ENCODE assay signal across 25 cellular contexts in genomic region chr1:25705699-25706098, GRCh38.
DNase-seq lines count a peak whose midpoint lies in the region; ATAC-seq and TF ChIP-seq lines count a peak whose summit lies in the region.
"Had no signal": no experiment of that assay in that cellular context is flagged by ENCODE, and none has a peak within 500 bp of the region (broad histone marks: within the 10 kb centered on the region; RNA-seq: fewer than 3 reads in every experiment).

No MANE protein-coding gene starts in this region.

- no peak overlapping the region for H3K4me3 Mint-ChIP-seq in activated naive CD4-positive, alpha-beta T cell treated with anti-CD3 and anti-CD28 coated beads, Interleukin-2, amount 50 U/mL, for 24 hours
- no peak overlapping the region for H3K4me3 Mint-ChIP-seq in activated naive CD4-positive, alpha-beta T cell treated with anti-CD3 and anti-CD28 coated beads for 36 hours
- H3K4me3 Mint-ChIP-seq: CD8-positive, alpha-beta T cell; GM23338 had no signal

- H3K9me3 ChIP-seq in IMR-90 (ENCODE audit: control insufficient read depth, insufficient read depth, low read length) (no peaks in the 10 kb centered on the region), thyroid gland (no peaks in the 10 kb centered on the region)
- H3K9me3 ChIP-seq: Caco-2, HAP-1, MG63 had no signal

- TF ChIP-seq POLR2A in IMR-90 (IDR thresholded peaks at IDR 0.05; ENCODE audit: low read depth, low read length) (no peak), thyroid gland (IDR thresholded peaks at IDR 0.05) (no peak), erythroblast (IDR thresholded peaks at IDR 0.05; ENCODE audit: low read length) (no peak)

- CTCF ChIA-PET in activated naive CD4-positive, alpha-beta T cell treated with anti-CD3 and anti-CD28 coated beads for 36 hours (lab: Charles Lee): no interaction called here
- CTCF ChIA-PET in IMR-90 (lab: Yijun Ruan, JAX): interaction anchor here (0.6 kb wide), 1 partner anchor 92 kb away, joined by 3 read pairs; no protein-coding TSS in a partner anchor

- H3K36me3 ChIP-seq in IMR-90 (ENCODE audit: control insufficient read depth, insufficient read depth, low read length) (no peaks in the 10 kb centered on the region), thyroid gland (no peaks in the 10 kb centered on the region)
- H3K36me3 ChIP-seq: HAP-1, MG63 had no signal

- intact Hi-C loops in activated naive CD4-positive, alpha-beta T cell treated with anti-CD3 and anti-CD28 coated beads for 36 hours (cut with micrococcal nuclease): no loop called here
- intact Hi-C loops in IMR-90 (cut with micrococcal nuclease) (no loop called here), thyroid gland (cut with DNase I) (no loop called here)

- peaks cover 70% of the 10 kb centered on the region for H3K4me1 Mint-ChIP-seq in activated naive CD4-positive, alpha-beta T cell treated with anti-CD3 and anti-CD28 coated beads, Interleukin-2, amount 50 U/mL, for 24 hours
- peaks cover 49% of the 10 kb centered on the region for H3K4me1 Mint-ChIP-seq in activated naive CD4-positive, alpha-beta T cell treated with anti-CD3 and anti-CD28 coated beads for 36 hours (ENCODE audit: low read depth)

- in situ Hi-C loops in IMR-90 (cut with MboI; ENCODE audit: low sequenced_read_pairs): no loop called here

- no peak overlapping the region for H3K23ac ChIP-seq in IMR-90 (ENCODE audit: low read depth, low read length)

- TF ChIP-seq RAD21 in IMR-90 (IDR thresholded peaks at IDR 0.05; ENCODE audit: low read length): no peak

- H3K4me2 ChIP-seq in IMR-90 (ENCODE audit: low read depth, low read length): no peak overlapping the region

- H3K27me3 ChIP-seq in IMR-90 (ENCODE audit: control insufficient read depth, insufficient read depth, low read length): no peaks in the 10 kb centered on the region
- H3K27me3 ChIP-seq in thyroid gland: no peaks in the 10 kb centered on the region
- H3K27me3 ChIP-seq: MG63 had no signal

- H4K20me1 ChIP-seq in IMR-90 (ENCODE audit: insufficient read depth, low read length): no peaks in the 10 kb centered on the region

- H3K4ac ChIP-seq in IMR-90 (ENCODE audit: low read depth, low read length): peak overlapping the region; percentile 93; the same call in 1 of the 2 replicates

- H3K79me1 ChIP-seq in IMR-90 (ENCODE audit: low read depth in 1 of 2, low read length in 2 of 2): peaks cover 0 to 41% of the 10 kb centered on the region in 2 experiments; a peak in 2 of 4 replicates

- no peak for DNase-seq in activated naive CD4-positive, alpha-beta T cell treated with anti-CD3 and anti-CD28 coated beads for 36 hours
- DNase-seq in IMR-90: no peak
- DNase-seq in mesenteric fat pad (ENCODE audit: low spot score): peak; percentile 16
- DNase-seq in thyroid gland: no peak
- no peak for DNase-seq in erythroblast (lab: John Stamatoyannopoulos, UW)
- DNase-seq: C1 segment of cervical spinal cord; Caco-2; CD8-positive, alpha-beta T cell; DMS79; EL; GDM1; KG1; MG63; NCI-H2029; NCI-H446 treated with DMSO at 0.1 percent for 48 hours; NCI-H526 treated with DMSO at 0.1 percent for 48 hours; RPMI8226; SHP77 had no signal

- H2AFZ ChIP-seq in IMR-90 (replicated peaks; ENCODE audit: low read length, poor library complexity): no peak overlapping the region
- H2AFZ ChIP-seq: GM23338 had no signal

- H3K14ac ChIP-seq in IMR-90 (replicated peaks; ENCODE audit: low read depth, low read length): no peak overlapping the region

- H3K4me1 ChIP-seq in IMR-90 (ENCODE audit: control insufficient read depth, insufficient read depth, low read length) (peaks cover 48% of the 10 kb centered on the region), thyroid gland (peaks cover 42 to 67% of the 10 kb centered on the region in 2 donors)
- H3K4me1 ChIP-seq: HAP-1 had no signal

- peaks cover 38% of the 10 kb centered on the region for H3K9me1 ChIP-seq in IMR-90 (ENCODE audit: insufficient read depth, low read length)

- H2AK5ac ChIP-seq in IMR-90 (ENCODE audit: low read depth, low read length): 0 out of 2 replicates have a peak overlapping the region, but pooled peaks have one; percentile 84

- BruUV-seq in IMR-90 (replicated peaks; lab: Mats Ljungman, UMichigan): no TSS peak

- no peak overlapping the region for H3K56ac ChIP-seq in IMR-90 (ENCODE audit: extremely low read depth, insufficient read depth, low read length)

- dilution Hi-C loops in IMR-90 (cut with HindIII; ENCODE audit: low sequenced_read_pairs, unreplicated experiment): no loop called here

- POLR2A ChIA-PET in IMR-90 (lab: Charles Lee; ENCODE audit: unreplicated experiment): no interaction called here

- ATAC-seq in IMR-90 (ENCODE audit: low read depth) (no peak), HG03025 (IDR thresholded peaks at IDR 0.05; ENCODE audit: low FRiP score, unreplicated experiment) (no peak), HG03039 (IDR thresholded peaks at IDR 0.05; ENCODE audit: unreplicated experiment) (no peak)
- ATAC-seq: CD8-positive, alpha-beta T cell; GM12878; HepG2 had no signal

- H4K5ac ChIP-seq in IMR-90 (ENCODE audit: low read depth, low read length): no peak overlapping the region

- H3K27ac ChIP-seq in IMR-90 (ENCODE audit: insufficient read depth, low read length) (no peak overlapping the region), thyroid gland (peak overlapping the region in 2 of 3 donors; percentile 67 to 69)

- no peaks in the 10 kb centered on the region for H3K27me3 Mint-ChIP-seq in activated naive CD4-positive, alpha-beta T cell treated with anti-CD3 and anti-CD28 coated beads, Interleukin-2, amount 50 U/mL, for 24 hours
- H3K27me3 Mint-ChIP-seq in activated naive CD4-positive, alpha-beta T cell treated with anti-CD3 and anti-CD28 coated beads for 36 hours (ENCODE audit: low read depth): no peaks in the 10 kb centered on the region

- no peak overlapping the region for H2BK20ac ChIP-seq in IMR-90 (ENCODE audit: low read depth, low read length)

- H2BK120ac ChIP-seq in IMR-90 (ENCODE audit: low read depth, low read length): 0 out of 2 replicates have a peak overlapping the region, but pooled peaks have one; percentile 63

- H4K8ac ChIP-seq in IMR-90 (ENCODE audit: low read depth in 2 of 2, low read length in 2 of 2): no peak overlapping the region

- TF ChIP-seq CTCF in IMR-90 (conservative IDR thresholded peaks at IDR 0.05; ENCODE audit: low read depth, low read length) (no peak), thyroid gland (IDR thresholded peaks at IDR 0.05) (no peak)

- peaks cover 3% of the 10 kb centered on the region for H3K36me3 Mint-ChIP-seq in activated naive CD4-positive, alpha-beta T cell treated with anti-CD3 and anti-CD28 coated beads, Interleukin-2, amount 50 U/mL, for 24 hours
- no peaks in the 10 kb centered on the region for H3K36me3 Mint-ChIP-seq in activated naive CD4-positive, alpha-beta T cell treated with anti-CD3 and anti-CD28 coated beads for 36 hours (ENCODE audit: low read depth)

- H3K9ac ChIP-seq in IMR-90 (ENCODE audit: low read depth, low read length): no peak overlapping the region

- no peak overlapping the region for H2BK5ac ChIP-seq in IMR-90 (ENCODE audit: low read depth, low read length, poor library complexity, severe bottlenecking)

- H3K27ac Mint-ChIP-seq in activated naive CD4-positive, alpha-beta T cell treated with anti-CD3 and anti-CD28 coated beads, Interleukin-2, amount 50 U/mL, for 24 hours: peak overlapping the region; percentile 57
- H3K27ac Mint-ChIP-seq in activated naive CD4-positive, alpha-beta T cell treated with anti-CD3 and anti-CD28 coated beads for 36 hours: no peak overlapping the region
- H3K27ac Mint-ChIP-seq: CD8-positive, alpha-beta T cell had no signal

- no peaks in the 10 kb centered on the region for H3K9me3 Mint-ChIP-seq in activated naive CD4-positive, alpha-beta T cell treated with anti-CD3 and anti-CD28 coated beads, Interleukin-2, amount 50 U/mL, for 24 hours
- no peaks in the 10 kb centered on the region for H3K9me3 Mint-ChIP-seq in activated naive CD4-positive, alpha-beta T cell treated with anti-CD3 and anti-CD28 coated beads for 36 hours
- H3K9me3 Mint-ChIP-seq: CD8-positive, alpha-beta T cell; GM23338 had no signal

- no peak overlapping the region for H3K4me3 ChIP-seq in IMR-90 (ENCODE audit: insufficient read depth, low read depth, low read length)
- no peak overlapping the region for H3K4me3 ChIP-seq in thyroid gland (replicated peaks in 1 of 3)
- H3K4me3 ChIP-seq: GM12878, GM23338, HAP-1, MG63 had no signal

- peak overlapping the region; percentile 50 for H2AK9ac ChIP-seq in IMR-90 (replicated peaks; ENCODE audit: low read depth, low read length, poor library complexity)

- H3K18ac ChIP-seq in IMR-90 (ENCODE audit: low read depth, low read length): no peak overlapping the region

- WGBS in IMR-90 (ENCODE audit: extremely low coverage in 2 of 2, insufficient read length in 1 of 2), 2 experiments: 100% methylated on average over 1 of the region's 2 CpGs; no CpG with 5 or more reads in 1 of the 2 experiments
- WGBS in thyroid gland, 2 donors: 82 to 85% methylated on average over 2 of the region's 2 CpGs

- peak overlapping the region; percentile 54; the same call in 1 of the 2 replicates for H4K91ac ChIP-seq in IMR-90 (ENCODE audit: insufficient read depth, low read depth, low read length)

- 0 out of 3 replicates have a peak overlapping the region, but pooled peaks have one; percentile 55 for H2BK15ac ChIP-seq in IMR-90 (ENCODE audit: low read depth, low read length)

TF ChIP-seq in IMR-90, 13 proteins besides CTCF, POLR2A, EP300 and RAD21:
- TF ChIP-seq MXI1 (IDR thresholded peaks at IDR 0.05; ENCODE audit: borderline replicate concordance, low read depth, low read length) (no peak), CEBPB (IDR thresholded peaks at IDR 0.05; ENCODE audit: low read depth, low read length) (0 out of 2 replicates have a peak, but pooled peaks have one; percentile 29), MAFK (IDR thresholded peaks at IDR 0.05; ENCODE audit: low read depth, low read length) (no peak), SMC3 (IDR thresholded peaks at IDR 0.05; ENCODE audit: low read depth, low read length) (no peak), RFX5 (IDR thresholded peaks at IDR 0.05; ENCODE audit: low read depth, low read length) (no peak), CHD1 (IDR thresholded peaks at IDR 0.05; ENCODE audit: low read depth, low read length) (no peak)
